ENCODE assay signal across 1 cellular context in genomic region chr4:178577933-178578332, GRCh38.
TF ChIP-seq lines count a peak whose summit lies in the region.

No MANE protein-coding gene starts in this region.

TF ChIP-seq in GM23338, 12 proteins besides CTCF, POLR2A, EP300 and RAD21 (continued from another document):
- TF ChIP-seq, protein P1, sequence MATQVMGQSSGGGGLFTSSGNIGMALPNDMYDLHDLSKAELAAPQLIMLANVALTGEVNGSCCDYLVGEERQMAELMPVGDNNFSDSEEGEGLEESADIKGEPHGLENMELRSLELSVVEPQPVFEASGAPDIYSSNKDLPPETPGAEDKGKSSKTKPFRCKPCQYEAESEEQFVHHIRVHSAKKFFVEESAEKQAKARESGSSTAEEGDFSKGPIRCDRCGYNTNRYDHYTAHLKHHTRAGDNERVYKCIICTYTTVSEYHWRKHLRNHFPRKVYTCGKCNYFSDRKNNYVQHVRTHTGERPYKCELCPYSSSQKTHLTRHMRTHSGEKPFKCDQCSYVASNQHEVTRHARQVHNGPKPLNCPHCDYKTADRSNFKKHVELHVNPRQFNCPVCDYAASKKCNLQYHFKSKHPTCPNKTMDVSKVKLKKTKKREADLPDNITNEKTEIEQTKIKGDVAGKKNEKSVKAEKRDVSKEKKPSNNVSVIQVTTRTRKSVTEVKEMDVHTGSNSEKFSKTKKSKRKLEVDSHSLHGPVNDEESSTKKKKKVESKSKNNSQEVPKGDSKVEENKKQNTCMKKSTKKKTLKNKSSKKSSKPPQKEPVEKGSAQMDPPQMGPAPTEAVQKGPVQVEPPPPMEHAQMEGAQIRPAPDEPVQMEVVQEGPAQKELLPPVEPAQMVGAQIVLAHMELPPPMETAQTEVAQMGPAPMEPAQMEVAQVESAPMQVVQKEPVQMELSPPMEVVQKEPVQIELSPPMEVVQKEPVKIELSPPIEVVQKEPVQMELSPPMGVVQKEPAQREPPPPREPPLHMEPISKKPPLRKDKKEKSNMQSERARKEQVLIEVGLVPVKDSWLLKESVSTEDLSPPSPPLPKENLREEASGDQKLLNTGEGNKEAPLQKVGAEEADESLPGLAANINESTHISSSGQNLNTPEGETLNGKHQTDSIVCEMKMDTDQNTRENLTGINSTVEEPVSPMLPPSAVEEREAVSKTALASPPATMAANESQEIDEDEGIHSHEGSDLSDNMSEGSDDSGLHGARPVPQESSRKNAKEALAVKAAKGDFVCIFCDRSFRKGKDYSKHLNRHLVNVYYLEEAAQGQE (IDR thresholded peaks at IDR 0.05; ENCODE audit: unreplicated experiment) = no peak
- TF ChIP-seq NANOG (IDR thresholded peaks at IDR 0.05; ENCODE audit: borderline replicate concordance) (no peak), EZH2 (IDR thresholded peaks at IDR 0.05; ENCODE audit: low read depth, unreplicated experiment) (no peak), STAT1 (IDR thresholded peaks at IDR 0.05; ENCODE audit: unreplicated experiment) (no peak), ZNF114 (CRISPR knock-in tag; IDR thresholded peaks at IDR 0.05) (no peak), CREB1 (CRISPR knock-in tag; IDR thresholded peaks at IDR 0.05; ENCODE audit: low read depth) (no peak), EZH2phosphoT487 (IDR thresholded peaks at IDR 0.05; ENCODE audit: unreplicated experiment) (no peak), ZNF462 (CRISPR knock-in tag; IDR thresholded peaks at IDR 0.05) (no peak), JUNB (IDR thresholded peaks at IDR 0.05; ENCODE audit: unreplicated experiment) (no peak), POLR2AphosphoS5 (IDR thresholded peaks at IDR 0.05; ENCODE audit: low read depth) (no peak)
- TF ChIP-seq, protein P2, sequence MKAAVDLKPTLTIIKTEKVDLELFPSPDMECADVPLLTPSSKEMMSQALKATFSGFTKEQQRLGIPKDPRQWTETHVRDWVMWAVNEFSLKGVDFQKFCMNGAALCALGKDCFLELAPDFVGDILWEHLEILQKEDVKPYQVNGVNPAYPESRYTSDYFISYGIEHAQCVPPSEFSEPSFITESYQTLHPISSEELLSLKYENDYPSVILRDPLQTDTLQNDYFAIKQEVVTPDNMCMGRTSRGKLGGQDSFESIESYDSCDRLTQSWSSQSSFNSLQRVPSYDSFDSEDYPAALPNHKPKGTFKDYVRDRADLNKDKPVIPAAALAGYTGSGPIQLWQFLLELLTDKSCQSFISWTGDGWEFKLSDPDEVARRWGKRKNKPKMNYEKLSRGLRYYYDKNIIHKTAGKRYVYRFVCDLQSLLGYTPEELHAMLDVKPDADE (IDR thresholded peaks at IDR 0.05) = no peak
